ENCODE assay signal across 1 cellular context in the genomic region with DNA sequence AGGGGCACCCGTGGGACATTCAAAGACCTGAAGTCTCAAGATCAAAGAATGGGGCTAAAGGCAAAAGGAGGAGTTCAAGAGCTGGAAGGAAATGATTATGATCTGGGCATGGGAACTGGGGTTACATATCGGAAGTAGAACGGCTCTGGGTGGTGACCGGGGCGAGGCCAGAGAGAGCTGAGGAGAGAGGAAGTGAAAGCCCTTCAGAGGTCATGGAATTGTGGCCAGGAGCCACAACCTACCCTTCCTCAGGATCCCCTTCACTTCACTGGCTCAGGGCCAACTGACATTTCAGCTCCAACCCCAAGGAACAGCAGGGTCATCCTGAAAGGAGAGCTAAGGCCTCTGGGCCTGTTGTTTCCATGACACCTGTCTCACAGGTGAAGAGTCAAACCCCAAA.
TF ChIP-seq lines count a peak whose summit lies in the region.

No MANE protein-coding gene starts in this region.

TF ChIP-seq in SK-N-SH treated with all-trans-retinoic acid at 6 μM for 48 hours, 23 proteins besides CTCF, POLR2A, EP300 and RAD21 (continued from another document):
- TF ChIP-seq, protein P1, sequence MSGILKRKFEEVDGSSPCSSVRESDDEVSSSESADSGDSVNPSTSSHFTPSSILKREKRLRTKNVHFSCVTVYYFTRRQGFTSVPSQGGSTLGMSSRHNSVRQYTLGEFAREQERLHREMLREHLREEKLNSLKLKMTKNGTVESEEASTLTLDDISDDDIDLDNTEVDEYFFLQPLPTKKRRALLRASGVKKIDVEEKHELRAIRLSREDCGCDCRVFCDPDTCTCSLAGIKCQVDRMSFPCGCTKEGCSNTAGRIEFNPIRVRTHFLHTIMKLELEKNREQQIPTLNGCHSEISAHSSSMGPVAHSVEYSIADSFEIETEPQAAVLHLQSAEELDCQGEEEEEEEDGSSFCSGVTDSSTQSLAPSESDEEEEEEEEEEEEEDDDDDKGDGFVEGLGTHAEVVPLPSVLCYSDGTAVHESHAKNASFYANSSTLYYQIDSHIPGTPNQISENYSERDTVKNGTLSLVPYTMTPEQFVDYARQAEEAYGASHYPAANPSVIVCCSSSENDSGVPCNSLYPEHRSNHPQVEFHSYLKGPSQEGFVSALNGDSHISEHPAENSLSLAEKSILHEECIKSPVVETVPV (CRISPR knock-in tag; IDR thresholded peaks at IDR 0.05): no peak
- TF ChIP-seq OSR1 (CRISPR knock-in tag; IDR thresholded peaks at IDR 0.05) (no peak), PPARA (CRISPR knock-in tag; IDR thresholded peaks at IDR 0.05; ENCODE audit: borderline replicate concordance) (no peak), ARNTL (CRISPR knock-in tag; IDR thresholded peaks at IDR 0.05; ENCODE audit: borderline replicate concordance, low read depth) (no peak), CSDC2 (CRISPR knock-in tag; IDR thresholded peaks at IDR 0.05) (no peak), TCF4 (CRISPR knock-in tag; IDR thresholded peaks at IDR 0.05; ENCODE audit: borderline replicate concordance) (no peak), TOX (CRISPR knock-in tag; IDR thresholded peaks at IDR 0.05; ENCODE audit: borderline replicate concordance) (no peak), BACH2 (CRISPR knock-in tag; IDR thresholded peaks at IDR 0.05; ENCODE audit: borderline replicate concordance) (no peak), RARB (CRISPR knock-in tag; IDR thresholded peaks at IDR 0.05) (no peak), ZFP30 (CRISPR knock-in tag; IDR thresholded peaks at IDR 0.05) (no peak), ZFP3 (CRISPR knock-in tag; IDR thresholded peaks at IDR 0.05) (no peak), ZNF8 (CRISPR knock-in tag; IDR thresholded peaks at IDR 0.05) (no peak), ZNF70 (CRISPR knock-in tag; IDR thresholded peaks at IDR 0.05) (no peak), ESRRG (CRISPR knock-in tag; IDR thresholded peaks at IDR 0.05) (no peak), SNAI2 (CRISPR knock-in tag; IDR thresholded peaks at IDR 0.05) (no peak), ZNF565 (CRISPR knock-in tag; conservative IDR thresholded peaks at IDR 0.05; ENCODE audit: low read depth) (no peak)
- TF ChIP-seq, protein P2, sequence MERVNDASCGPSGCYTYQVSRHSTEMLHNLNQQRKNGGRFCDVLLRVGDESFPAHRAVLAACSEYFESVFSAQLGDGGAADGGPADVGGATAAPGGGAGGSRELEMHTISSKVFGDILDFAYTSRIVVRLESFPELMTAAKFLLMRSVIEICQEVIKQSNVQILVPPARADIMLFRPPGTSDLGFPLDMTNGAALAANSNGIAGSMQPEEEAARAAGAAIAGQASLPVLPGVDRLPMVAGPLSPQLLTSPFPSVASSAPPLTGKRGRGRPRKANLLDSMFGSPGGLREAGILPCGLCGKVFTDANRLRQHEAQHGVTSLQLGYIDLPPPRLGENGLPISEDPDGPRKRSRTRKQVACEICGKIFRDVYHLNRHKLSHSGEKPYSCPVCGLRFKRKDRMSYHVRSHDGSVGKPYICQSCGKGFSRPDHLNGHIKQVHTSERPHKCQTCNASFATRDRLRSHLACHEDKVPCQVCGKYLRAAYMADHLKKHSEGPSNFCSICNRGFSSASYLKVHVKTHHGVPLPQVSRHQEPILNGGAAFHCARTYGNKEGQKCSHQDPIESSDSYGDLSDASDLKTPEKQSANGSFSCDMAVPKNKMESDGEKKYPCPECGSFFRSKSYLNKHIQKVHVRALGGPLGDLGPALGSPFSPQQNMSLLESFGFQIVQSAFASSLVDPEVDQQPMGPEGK (CRISPR knock-in tag; IDR thresholded peaks at IDR 0.05; ENCODE audit: borderline replicate concordance): no peak
- TF ChIP-seq, protein P3, sequence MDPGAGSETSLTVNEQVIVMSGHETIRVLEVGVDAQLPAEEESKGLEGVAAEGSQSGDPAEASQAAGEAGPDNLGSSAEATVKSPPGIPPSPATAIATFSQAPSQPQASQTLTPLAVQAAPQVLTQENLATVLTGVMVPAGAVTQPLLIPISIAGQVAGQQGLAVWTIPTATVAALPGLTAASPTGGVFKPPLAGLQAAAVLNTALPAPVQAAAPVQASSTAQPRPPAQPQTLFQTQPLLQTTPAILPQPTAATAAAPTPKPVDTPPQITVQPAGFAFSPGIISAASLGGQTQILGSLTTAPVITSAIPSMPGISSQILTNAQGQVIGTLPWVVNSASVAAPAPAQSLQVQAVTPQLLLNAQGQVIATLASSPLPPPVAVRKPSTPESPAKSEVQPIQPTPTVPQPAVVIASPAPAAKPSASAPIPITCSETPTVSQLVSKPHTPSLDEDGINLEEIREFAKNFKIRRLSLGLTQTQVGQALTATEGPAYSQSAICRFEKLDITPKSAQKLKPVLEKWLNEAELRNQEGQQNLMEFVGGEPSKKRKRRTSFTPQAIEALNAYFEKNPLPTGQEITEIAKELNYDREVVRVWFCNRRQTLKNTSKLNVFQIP (CRISPR knock-in tag; IDR thresholded peaks at IDR 0.05; ENCODE audit: borderline replicate concordance, low read depth): no peak
